1 cellular context compared by ENCODE assay signal in genomic region chr20:39960522-39961420, GRCh38.
TF ChIP-seq lines count a peak whose summit lies in the region.

No MANE protein-coding gene starts in this region.

TF ChIP-seq in WTC11, 78 proteins besides CTCF, POLR2A, EP300 and RAD21 (continued from another document):
- TF ChIP-seq ZMAT4 (CRISPR knock-in tag; IDR thresholded peaks at IDR 0.05), result no peak
- TF ChIP-seq NFE2L1 (CRISPR knock-in tag; IDR thresholded peaks at IDR 0.05), result no peak
- TF ChIP-seq SOX15 (CRISPR knock-in tag; IDR thresholded peaks at IDR 0.05), result no peak
- no peak for TF ChIP-seq ARID4B (CRISPR knock-in tag; IDR thresholded peaks at IDR 0.05; ENCODE audit: borderline replicate concordance)
- TF ChIP-seq ATF1 (CRISPR knock-in tag; IDR thresholded peaks at IDR 0.05), result no peak
- no peak for TF ChIP-seq TEAD1 (CRISPR knock-in tag; IDR thresholded peaks at IDR 0.05)
